ENCODE assay signal across 8 cellular contexts in the genomic region with DNA sequence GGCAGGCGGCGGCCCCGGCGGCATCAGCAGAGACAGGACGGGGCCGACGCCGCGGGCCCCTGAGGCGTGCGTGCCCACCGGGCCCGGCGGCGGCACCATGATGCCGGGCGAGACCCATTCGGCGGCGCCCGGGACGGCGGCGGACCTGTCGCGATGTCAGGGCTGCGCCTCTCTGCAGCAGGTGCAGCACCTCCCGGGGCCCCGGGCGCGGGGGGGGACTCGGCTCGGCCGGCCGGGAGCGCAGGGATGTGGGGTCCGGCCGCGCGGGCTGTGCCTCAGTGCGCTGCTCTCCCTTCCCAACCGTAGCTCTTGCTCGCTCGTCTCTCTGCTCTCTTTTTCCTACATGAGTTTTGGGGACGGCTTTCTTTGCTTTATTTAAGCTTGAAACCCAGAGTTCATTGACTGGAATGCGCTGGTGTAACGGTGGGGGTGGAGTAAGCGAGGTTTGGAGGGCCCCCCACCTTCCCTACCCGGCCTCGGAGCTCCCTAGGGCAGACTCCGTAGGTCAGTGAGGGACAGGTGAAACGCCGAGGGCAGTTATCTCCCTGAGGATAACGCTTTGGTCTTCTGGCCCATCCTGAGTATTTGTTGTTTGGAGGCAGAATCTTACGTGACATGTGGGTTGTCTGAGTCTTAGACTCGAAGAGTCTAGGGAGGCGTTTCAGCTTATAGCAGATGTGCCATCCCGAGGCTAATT. TPM values are rescaled to one million over a fixed set of nuclear protein-coding genes. Genes with fewer than 3 reads are reported as not detected.
DNase-seq lines count a peak whose midpoint lies in the region; ATAC-seq and TF ChIP-seq lines count a peak whose summit lies in the region.

No MANE protein-coding gene starts in this region.

- no peak overlapping the region for H3K27ac Mint-ChIP-seq in Caco-2 (ENCODE audit: unreplicated experiment)

- H3K9me3 ChIP-seq in Caco-2 (no peaks in the 10 kb centered on the region), adipocyte (ENCODE audit: control insufficient read depth, low read length) (no peaks in the 10 kb centered on the region), suprapubic skin (no peaks in the 10 kb centered on the region)

- DNase-seq in Caco-2: peak in 1 of 2 experiments; percentile 10
- peak; percentile 28 for DNase-seq in adipocyte (ENCODE audit: low read depth)
- DNase-seq in left colon: no peak
- no peak for DNase-seq in suprapubic skin (ENCODE audit: low spot score in 2 of 2)
- DNase-seq in NCI-H82 treated with DMSO at 0.1 percent for 48 hours (lab: John Stamatoyannopoulos, UW; ENCODE audit: unreplicated experiment): no peak
- DNase-seq in NCI-H510A treated with DMSO at 0.1 percent for 48 hours (lab: John Stamatoyannopoulos, UW): no peak

- peak overlapping the region; percentile 67 for H3K4me3 ChIP-seq in Caco-2 (ENCODE audit: low read depth, low read length)
- peak overlapping the region; percentile 96 for H3K4me3 ChIP-seq in adipocyte (ENCODE audit: low read length)
- peak overlapping the region; percentile 88 for H3K4me3 ChIP-seq in suprapubic skin

- TF ChIP-seq CTCF in Caco-2 (IDR thresholded peaks at IDR 0.05; ENCODE audit: insufficient read depth in 1 of 2, low read depth in 1 of 2, low read length in 1 of 2, severe bottlenecking in 1 of 2, unreplicated experiment in 1 of 2) (no peak), suprapubic skin (IDR thresholded peaks at IDR 0.05) (no peak)

- no peaks in the 10 kb centered on the region for H3K27me3 Mint-ChIP-seq in Caco-2 (ENCODE audit: insufficient read depth, unreplicated experiment)

- H3K36me3 Mint-ChIP-seq in Caco-2 (ENCODE audit: insufficient read depth, unreplicated experiment): peaks cover 6% of the 10 kb centered on the region

- TF ChIP-seq POLR2A in suprapubic skin (IDR thresholded peaks at IDR 0.05): no peak

- CTCF ChIA-PET in Caco-2 (lab: Charles Lee): interaction anchor here (0.8 to 1.7 kb wide), 4 partner anchors 43 to 561 kb away, joined by 3 to 5 read pairs (median 4); no protein-coding TSS in a partner anchor

- peak overlapping the region; percentile 90 for H3K9ac ChIP-seq in adipocyte (ENCODE audit: low read length)

- WGBS in suprapubic skin: under 1% methylated on average over 18 of the region's 58 CpGs

- no peak overlapping the region for H3K4me3 Mint-ChIP-seq in Caco-2 (ENCODE audit: unreplicated experiment)

- no peaks in the 10 kb centered on the region for H3K9me3 Mint-ChIP-seq in Caco-2 (ENCODE audit: unreplicated experiment)

- H3K4me1 ChIP-seq in Caco-2: peaks cover 20% of the 10 kb centered on the region
- peaks cover 39% of the 10 kb centered on the region for H3K4me1 ChIP-seq in adipocyte (ENCODE audit: control insufficient read depth, insufficient read depth, low read length)
- peaks cover 51% of the 10 kb centered on the region for H3K4me1 ChIP-seq in suprapubic skin

- peak; percentile 1 for ATAC-seq in GM19468 (IDR thresholded peaks at IDR 0.05; ENCODE audit: extremely low read depth, unreplicated experiment)
- ATAC-seq in HG03565 (IDR thresholded peaks at IDR 0.05; ENCODE audit: unreplicated experiment): peak; percentile 5
- ATAC-seq in left colon: peak; percentile 3

- no TSS peak for BruUV-seq in Caco-2 (replicated peaks; lab: Mats Ljungman, UMichigan)

- H3K36me3 ChIP-seq in Caco-2 (ENCODE audit: control insufficient read depth, insufficient read depth, low read length): no peaks in the 10 kb centered on the region
- no peaks in the 10 kb centered on the region for H3K36me3 ChIP-seq in adipocyte (ENCODE audit: control insufficient read depth, insufficient read depth, low read length, severe bottlenecking)
- H3K36me3 ChIP-seq in suprapubic skin: no peaks in the 10 kb centered on the region

- H3K27me3 ChIP-seq in Caco-2 (replicated peaks; ENCODE audit: control insufficient read depth, insufficient read depth, low read length) (no peaks in the 10 kb centered on the region), adipocyte (replicated peaks; ENCODE audit: control insufficient read depth, insufficient read depth, low read length) (no peaks in the 10 kb centered on the region), suprapubic skin (no peaks in the 10 kb centered on the region)

- H3K4me1 Mint-ChIP-seq in Caco-2 (ENCODE audit: low read depth, unreplicated experiment): peaks cover 16% of the 10 kb centered on the region

- POLR2A ChIA-PET in Caco-2 (lab: Charles Lee): no interaction called here

- no peak for TF ChIP-seq EP300 in suprapubic skin (IDR thresholded peaks at IDR 0.05)

- intact Hi-C loops in Caco-2 (cut with micrococcal nuclease; ENCODE audit: unreplicated experiment): loop anchor here (1.0 kb wide), 1 partner anchor 360 kb away; no protein-coding TSS in a partner anchor
- intact Hi-C loops in left colon (cut with DNase I, micrococcal nuclease): no loop called here

- H3K27ac ChIP-seq in suprapubic skin: peak overlapping the region; percentile 94

RNA-seq across cellular contexts. Expression of a gene that starts 0.5 kb away (rescaled TPM):
- total RNA-seq in Caco-2 (2022) (30.6 and 33.9 TPM in 2 replicates), left colon (10 to 100 TPM; 19.8 to 20.1 TPM), suprapubic skin (10 to 100 TPM; 17.6 to 27.4 (median 24.1) TPM)
